Comparison of ENCODE assay signal across 16 cellular contexts in the genomic region with DNA sequence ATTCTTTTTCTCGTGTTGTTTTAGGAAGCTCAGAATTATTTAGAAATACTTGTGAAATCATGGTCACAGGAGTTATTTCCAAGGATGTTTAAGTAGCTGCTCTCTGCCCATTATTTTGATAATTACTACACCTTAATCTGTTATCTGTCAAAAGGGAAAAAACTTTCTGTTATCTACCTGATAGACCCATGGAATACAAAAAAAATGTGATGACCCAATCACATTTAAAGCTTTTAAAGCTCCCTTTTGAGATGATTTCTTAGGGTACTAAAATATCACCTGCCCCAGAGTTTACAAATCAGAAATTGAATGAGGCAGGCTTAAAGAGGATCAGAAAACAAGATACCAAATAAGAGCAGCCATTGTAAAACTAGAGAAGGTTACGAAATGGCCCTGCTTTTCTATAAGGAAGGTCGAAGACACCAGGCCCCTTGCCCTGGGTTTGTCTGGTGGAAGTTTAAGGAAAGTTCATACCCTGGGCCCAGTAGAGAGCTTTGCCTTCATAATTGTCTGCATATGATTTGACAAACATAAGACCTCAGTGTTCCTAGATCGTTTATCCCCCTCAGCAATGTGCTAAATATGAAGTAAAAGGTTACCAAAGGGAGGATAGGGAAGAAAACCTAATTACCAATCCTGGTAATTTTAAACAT.
DNase-seq lines count a peak whose midpoint lies in the region; ATAC-seq and TF ChIP-seq lines count a peak whose summit lies in the region.
"Had no signal": no experiment of that assay in that cellular context is flagged by ENCODE, and none has a peak within 500 bp of the region (broad histone marks: within the 10 kb centered on the region; RNA-seq: fewer than 3 reads in every experiment).

No MANE protein-coding gene starts in this region.

- TF ChIP-seq POLR2A in heart left ventricle (IDR thresholded peaks at IDR 0.05), result no peak

- no peak overlapping the region for H3K4me3 ChIP-seq in heart left ventricle
- no peak overlapping the region for H3K4me3 ChIP-seq in ascending aorta
- H3K4me3 ChIP-seq in urinary bladder (ENCODE audit: low read depth, low read length), result no peak overlapping the region
- H3K4me3 ChIP-seq in SJCRH30, result no peak overlapping the region
- H3K4me3 ChIP-seq: dorsolateral prefrontal cortex had no signal

- no peaks in the 10 kb centered on the region for H3K36me3 Mint-ChIP-seq in nephron (ENCODE audit: low read depth)

- no peak for TF ChIP-seq CTCF in heart left ventricle (IDR thresholded peaks at IDR 0.05)
- TF ChIP-seq CTCF in ascending aorta (IDR thresholded peaks at IDR 0.05), result no peak
- TF ChIP-seq CTCF in nephron (IDR thresholded peaks at IDR 0.05; ENCODE audit: unreplicated experiment in 3 of 3), result no peak

- ATAC-seq in heart left ventricle (no peak), left ventricle myocardium superior (no peak)

- H3K4me1 Mint-ChIP-seq in nephron, result peaks cover 60% of the 10 kb centered on the region

- H3K9me3 Mint-ChIP-seq in nephron, result no peaks in the 10 kb centered on the region
- H3K9me3 Mint-ChIP-seq: CD8-positive, alpha-beta memory T cell had no signal

- no peak overlapping the region for H3K4me3 Mint-ChIP-seq in nephron
- H3K4me3 Mint-ChIP-seq: CD8-positive, alpha-beta memory T cell; T-helper 1 cell treated with Interleukin-12 subunit alpha and Interleukin-12 subunit beta and Interleukin-4 antibody, amounts not matched to agents 30 μg/mL and 1 μg/mL, for 36 hours had no signal

- no peaks in the 10 kb centered on the region for H3K27me3 Mint-ChIP-seq in nephron (ENCODE audit: low read depth)
- H3K27me3 Mint-ChIP-seq: CD8-positive, alpha-beta memory T cell had no signal

- WGBS in heart left ventricle, 4 donors, result 84 to 94% (median 93%) methylated on average over 4 of the region's 4 CpGs
- 61% methylated on average over 4 of the region's 4 CpGs for WGBS in urinary bladder

- no peak for DNase-seq in heart left ventricle
- DNase-seq in left ventricle myocardium superior, result no peak
- DNase-seq in ascending aorta (ENCODE audit: low spot score in 2 of 2), result no peak
- DNase-seq in SJCRH30, result no peak
- DNase-seq in dedifferentiated amniotic fluid mesenchymal stem cell (ENCODE audit: extremely low spot score), result no peak
- DNase-seq in NCI-H510A (lab: John Stamatoyannopoulos, UW), result no peak
- DNase-seq: activated CD4-positive, alpha-beta T cell treated with anti-CD3 and anti-CD28 coated beads for 1 hour; CD8-positive, alpha-beta memory T cell; dorsolateral prefrontal cortex; NCI-H345; OCI-M1; stimulated activated CD4-positive, alpha-beta T cell treated with anti-CD3 and anti-CD28 coated beads, Interleukin-1b, Interleukin-23, amount 100 ng/mL, for 48 hours; stimulated activated CD8-positive, alpha-beta memory T cell treated with anti-CD3 and anti-CD28 coated beads, Interleukin-4, amount 100 ng/mL, for 48 hours had no signal

- H3K27ac ChIP-seq in heart left ventricle, result peak overlapping the region; percentile 11 to 81 (median 57)
- peak overlapping the region; percentile 73 to 91 for H3K27ac ChIP-seq in ascending aorta
- peak overlapping the region; percentile 50 for H3K27ac ChIP-seq in urinary bladder (ENCODE audit: low read depth)
- H3K27ac ChIP-seq in SJCRH30, result no peak overlapping the region

- H3K9me3 ChIP-seq in heart left ventricle (no peaks in the 10 kb centered on the region), ascending aorta (no peaks in the 10 kb centered on the region), SJCRH30 (replicated peaks) (no peaks in the 10 kb centered on the region)

- peak overlapping the region; percentile 57 to 84 (median 71) for H3K27ac Mint-ChIP-seq in nephron
- H3K27ac Mint-ChIP-seq: T-helper 1 cell treated with Interleukin-12 subunit alpha and Interleukin-12 subunit beta and Interleukin-4 antibody, amounts not matched to agents 30 μg/mL and 1 μg/mL, for 36 hours had no signal

- H3K27me3 ChIP-seq in heart left ventricle, result no peaks in the 10 kb centered on the region
- no peaks in the 10 kb centered on the region for H3K27me3 ChIP-seq in ascending aorta
- H3K27me3 ChIP-seq in SJCRH30, result no peaks in the 10 kb centered on the region
- H3K27me3 ChIP-seq: dorsolateral prefrontal cortex had no signal

- H3K36me3 ChIP-seq in heart left ventricle, result no peaks in the 10 kb centered on the region
- H3K36me3 ChIP-seq in ascending aorta, result no peaks in the 10 kb centered on the region
- no peaks in the 10 kb centered on the region for H3K36me3 ChIP-seq in urinary bladder (ENCODE audit: insufficient read depth)
- H3K36me3 ChIP-seq in SJCRH30, result no peaks in the 10 kb centered on the region

- intact Hi-C loops in heart left ventricle (cut with DNase I) (loop anchor here in 5 of 10 donors (2.0 to 10.0 kb wide), 9 partner anchors 37 to 245 kb away; a partner anchor contains a TSS), left ventricle myocardium superior (cut with micrococcal nuclease) (no loop called here), ascending aorta (cut with DNase I) (loop anchor here (5.0 kb wide), 1 partner anchor 818 kb away; a partner anchor contains a TSS)

- H3K4me1 ChIP-seq in heart left ventricle (peaks cover 0 to 63% (median 32%) of the 10 kb centered on the region in 12 donors), ascending aorta (peaks cover 6 to 55% of the 10 kb centered on the region in 2 donors), urinary bladder (ENCODE audit: insufficient read depth) (no peaks in the 10 kb centered on the region), SJCRH30 (peaks cover 55% of the 10 kb centered on the region)
